ENCODE assay signal across 8 cellular contexts in genomic region chr3:160399347-160400047, GRCh38. TPM values are rescaled to one million over a fixed set of nuclear protein-coding genes. Genes with fewer than 3 reads are reported as not detected.
A peak's percentile ranks its signal among the peaks of the same experiment; 100 is the strongest.
DNase-seq lines count a peak whose midpoint lies in the region; ATAC-seq, FAIRE-seq and TF ChIP-seq lines count a peak whose summit lies in the region.

SMC4 (plus strand) TSS chr3:160399650; CDS start chr3:160400827, 1,177 bp downstream.

- TF ChIP-seq EP300 in HepG2 (IDR thresholded peaks at IDR 0.05; ENCODE audit: low read depth in 2 of 2, low read length in 2 of 2): 0 out of 4 replicates have a peak, but pooled peaks of 1 of the 2 experiments have one; percentile 21
- TF ChIP-seq EP300 in HepG2 (CRISPR knock-in tag; IDR thresholded peaks at IDR 0.05; ENCODE audit: borderline replicate concordance): no peak; the same call in 1 of the 2 replicates

- peak; percentile 50 for ATAC-seq in GM19452 (IDR thresholded peaks at IDR 0.05; ENCODE audit: unreplicated experiment)
- ATAC-seq in HG03575 (IDR thresholded peaks at IDR 0.05; ENCODE audit: extremely low read depth, insufficient number of reproducible peaks, low FRiP score, unreplicated experiment): peak; percentile 25
- peak; percentile 70 for ATAC-seq in HepG2

- TF ChIP-seq CTCF in HepG2 (CRISPR knock-in tag; IDR thresholded peaks at IDR 0.05): no peak

- TF ChIP-seq RAD21 in HepG2 (CRISPR knock-in tag; IDR thresholded peaks at IDR 0.05): no peak

- peak; percentile 80 to 92 for TF ChIP-seq POLR2A in HepG2 (IDR thresholded peaks at IDR 0.05; ENCODE audit: insufficient read depth in 1 of 2, low read depth in 2 of 2, low read length in 2 of 2)

- peak within 1 kb of the TSS; percentile 98 for H3K27ac ChIP-seq in HepG2 (ENCODE audit: extremely low read length, insufficient read depth, low read length)

- CTCF ChIA-PET in HepG2 (lab: Yijun Ruan, JAX; ENCODE audit: low intra/inter-chr PET ratio, low total read pairs): no interaction called here

- peaks cover 67% of the 10 kb centered on the region for H3K79me2 ChIP-seq in HepG2 (ENCODE audit: insufficient read depth, low read length)

- intact Hi-C loops in HepG2 (cut with micrococcal nuclease; ENCODE audit: unreplicated experiment): loop anchor here (2.0 kb wide), 2 partner anchors 49 to 69 kb away; partner anchors contain the start of gene TRIM59

- TSS peak; percentile 61 for BruUV-seq in HepG2 (replicated peaks; lab: Mats Ljungman, UMichigan)

- no peaks in the 10 kb centered on the region; a peak in 1 of 5 replicates for H3K27me3 ChIP-seq in HepG2 (ENCODE audit: control insufficient read depth in 1 of 2, insufficient read depth in 2 of 2, low read length in 2 of 2)

- H2AFZ ChIP-seq in HepG2 (ENCODE audit: low read length): peak within 1 kb of the TSS; percentile 92

- peak within 1 kb of the TSS; percentile 75 for H3K4me2 ChIP-seq in HepG2 (ENCODE audit: low read depth, low read length)

- H3K9ac ChIP-seq in HepG2 (ENCODE audit: insufficient read depth, low read depth, low read length): peak within 1 kb of the TSS; percentile 96

- FAIRE-seq in HepG2 (lab: Jason Lieb, UNC): no peak

- POLR2A ChIA-PET in HepG2 (lab: Yijun Ruan, JAX): no interaction called here

- H4K20me1 ChIP-seq in HepG2 (ENCODE audit: insufficient read depth, low read length): peaks cover 9% of the 10 kb centered on the region; the same call in 1 of the 2 replicates

- H3K4me3 ChIP-seq in HepG2 (replicated peaks in 1 of 3; ENCODE audit: insufficient read depth in 1 of 3, low read depth in 2 of 3, low read length in 3 of 3): peak within 1 kb of the TSS; percentile 87 to 94 (median 94)

- WGBS in HepG2 (ENCODE audit: low lambda C conversion rate): 1% methylated on average over 40 of the region's 47 CpGs

- no peaks in the 10 kb centered on the region for H3K36me3 ChIP-seq in HepG2 (replicated peaks in 1 of 2; ENCODE audit: control insufficient read depth in 1 of 2, insufficient read depth in 2 of 2, low read length in 2 of 2)

- in situ Hi-C loops in HepG2 (cut with HindIII; ENCODE audit: extremely low pct_ligation_motif_present, low pct_unique_long_range_greater_than_20kb): loop anchor here (25.0 kb wide), 1 partner anchor 362 kb away; no protein-coding TSS in a partner anchor

- H3K4me1 ChIP-seq in HepG2 (ENCODE audit: insufficient read depth, low read length): peaks cover 29% of the 10 kb centered on the region

- DNase-seq in CD1c-positive myeloid dendritic cell (ENCODE audit: extremely low spot score) (peak; percentile 98), NCI-H82 (lab: John Stamatoyannopoulos, UW) (peak; percentile 98), dermis microvascular lymphatic vessel endothelial cell (ENCODE audit: low read depth in 2 of 2) (peak; percentile 91 to 92), HepG2 (ENCODE audit: low spot score) (peak; percentile 91)
- peak; percentile 75 to 78 for DNase-seq in activated CD4-positive, alpha-beta T cell treated with anti-CD3 and anti-CD28 coated beads, Interleukin-2, amount 50 U/mL, for 4 hours
- DNase-seq in stimulated activated CD4-positive, alpha-beta T cell treated with anti-CD3 and anti-CD28 coated beads, Interleukin-4, amount 100 ng/mL, for 4 hours: peak; percentile 76 to 81

- H3K9me3 ChIP-seq in HepG2 (ENCODE audit: low read length): no peaks in the 10 kb centered on the region

TF ChIP-seq in HepG2, 621 proteins besides CTCF, POLR2A, EP300 and RAD21 (continues in another document):
- TF ChIP-seq MED13 (CRISPR knock-in tag; IDR thresholded peaks at IDR 0.05) (no peak), KAT2B (IDR thresholded peaks at IDR 0.05; ENCODE audit: borderline replicate concordance, low read depth, low read length) (no peak), YEATS4 (CRISPR knock-in tag; IDR thresholded peaks at IDR 0.05; ENCODE audit: borderline replicate concordance) (0 out of 2 replicates have a peak, but pooled peaks have one; percentile 71), JUND (CRISPR knock-in tag; IDR thresholded peaks at IDR 0.05) (no peak), POLR2AphosphoS2 (IDR thresholded peaks at IDR 0.05; ENCODE audit: low read depth, low read length) (no peak), ZNF510 (CRISPR knock-in tag; IDR thresholded peaks at IDR 0.05; ENCODE audit: low read depth) (no peak), PBX2 (CRISPR knock-in tag; IDR thresholded peaks at IDR 0.05) (no peak), ZSCAN21 (CRISPR knock-in tag; IDR thresholded peaks at IDR 0.05; ENCODE audit: borderline replicate concordance) (no peak), ZNF276 (CRISPR knock-in tag; IDR thresholded peaks at IDR 0.05; ENCODE audit: low read depth) (no peak), FUBP1 (CRISPR knock-in tag; IDR thresholded peaks at IDR 0.05; ENCODE audit: borderline replicate concordance) (no peak)
- TF ChIP-seq, protein P1, sequence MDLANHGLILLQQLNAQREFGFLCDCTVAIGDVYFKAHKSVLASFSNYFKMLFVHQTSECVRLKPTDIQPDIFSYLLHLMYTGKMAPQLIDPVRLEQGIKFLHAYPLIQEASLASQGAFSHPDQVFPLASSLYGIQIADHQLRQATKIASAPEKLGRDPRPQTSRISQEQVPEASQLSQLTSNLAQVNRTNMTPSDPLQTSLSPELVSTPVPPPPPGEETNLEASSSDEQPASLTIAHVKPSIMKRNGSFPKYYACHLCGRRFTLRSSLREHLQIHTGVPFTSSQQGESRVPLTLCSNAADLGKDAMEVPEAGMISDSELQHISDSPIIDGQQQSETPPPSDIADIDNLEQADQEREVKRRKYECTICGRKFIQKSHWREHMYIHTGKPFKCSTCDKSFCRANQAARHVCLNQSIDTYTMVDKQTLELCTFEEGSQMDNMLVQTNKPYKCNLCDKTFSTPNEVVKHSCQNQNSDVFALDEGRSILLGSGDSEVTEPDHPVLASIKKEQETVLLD (CRISPR knock-in tag; IDR thresholded peaks at IDR 0.05; ENCODE audit: low read depth): peak; percentile 70; the same call in 1 of the 2 replicates

RNA-seq across cellular contexts. Expression of gene SMC4, which starts in this region (rescaled TPM):
- total RNA-seq in dermis microvascular lymphatic vessel endothelial cell: 31.9 and 49.7 TPM in 2 replicates
- 74.3 and 95.5 TPM in 2 replicates for total RNA-seq in HepG2 (2016; rRNA removed; fragmentation: Illumina TruSeq; extraction: Trizol)
- 17.3 and 21.1 TPM in 2 replicates for total RNA-seq in HepG2 (2016; cell fraction: cytosol; rRNA removed; fragmentation: Illumina TruSeq; extraction: Trizol; ENCODE audit: low read depth)
- total RNA-seq in HepG2 (2016; cell fraction: insoluble cytoplasmic fraction; rRNA removed; fragmentation: Illumina TruSeq; extraction: Trizol): 73.4 and 93.4 TPM in 2 replicates
- total RNA-seq in HepG2 (2016; cell fraction: membrane; rRNA removed; fragmentation: Illumina TruSeq; extraction: Trizol): 21.8 and 22.6 TPM in 2 replicates
- 146 and 159 TPM in 2 replicates for total RNA-seq in HepG2 (2016; cell fraction: nucleus; rRNA removed; fragmentation: Illumina TruSeq; extraction: Trizol)
- 11.3 and 19.2 TPM in 2 replicates for polyA plus RNA-seq in HepG2 (2011; rRNA removed)
- polyA plus RNA-seq in HepG2 (2011; cell fraction: cytosol; rRNA removed): 7.0 and 7.5 TPM in 2 replicates
- polyA plus RNA-seq in HepG2 (2011; cell fraction: nucleus; rRNA removed): 40.4 and 51.2 TPM in 2 replicates
- 24.6 and 42.3 TPM in 2 replicates for polyA plus RNA-seq in HepG2 (2012)
- polyA plus RNA-seq in HepG2 (2016; cell fraction: cytosol; fragmentation: Illumina TruSeq; extraction: Trizol; ENCODE audit: low read depth): 2.4 and 3.2 TPM in 2 replicates
- 86.5 and 87.7 TPM in 2 replicates for polyA plus RNA-seq in HepG2 (2016; cell fraction: insoluble cytoplasmic fraction; fragmentation: Illumina TruSeq; extraction: Trizol; ENCODE audit: low read depth)
- 7.4 and 11.1 TPM in 2 replicates for polyA plus RNA-seq in HepG2 (2016; cell fraction: membrane; fragmentation: Illumina TruSeq; extraction: Trizol; ENCODE audit: low read depth)
- polyA plus RNA-seq in HepG2 (2016; cell fraction: nucleus; fragmentation: Illumina TruSeq; extraction: Trizol; ENCODE audit: insufficient read depth, low read depth): 234 and 235 TPM in 2 replicates
- polyA minus RNA-seq in HepG2 (2011; rRNA and poly(A)+ RNA removed; ENCODE audit: low replicate concordance): 13.1 and 61.1 TPM in 2 replicates
- 8.1 and 11.8 TPM in 2 replicates for polyA minus RNA-seq in HepG2 (2011; cell fraction: cytosol; rRNA and poly(A)+ RNA removed)
- 124 and 194 TPM in 2 replicates for polyA minus RNA-seq in HepG2 (2011; cell fraction: nucleus; rRNA and poly(A)+ RNA removed)

Comparison
In these comparisons a context has a peak if more than half of its experiments do, and no peak if none do; other contexts are left out.
1. Peak in every context shown above with its lines: DNase-seq, ATAC-seq, H3K4me3 ChIP-seq and H3K27ac ChIP-seq.